13 cellular contexts compared by ENCODE assay signal in the genomic region with DNA sequence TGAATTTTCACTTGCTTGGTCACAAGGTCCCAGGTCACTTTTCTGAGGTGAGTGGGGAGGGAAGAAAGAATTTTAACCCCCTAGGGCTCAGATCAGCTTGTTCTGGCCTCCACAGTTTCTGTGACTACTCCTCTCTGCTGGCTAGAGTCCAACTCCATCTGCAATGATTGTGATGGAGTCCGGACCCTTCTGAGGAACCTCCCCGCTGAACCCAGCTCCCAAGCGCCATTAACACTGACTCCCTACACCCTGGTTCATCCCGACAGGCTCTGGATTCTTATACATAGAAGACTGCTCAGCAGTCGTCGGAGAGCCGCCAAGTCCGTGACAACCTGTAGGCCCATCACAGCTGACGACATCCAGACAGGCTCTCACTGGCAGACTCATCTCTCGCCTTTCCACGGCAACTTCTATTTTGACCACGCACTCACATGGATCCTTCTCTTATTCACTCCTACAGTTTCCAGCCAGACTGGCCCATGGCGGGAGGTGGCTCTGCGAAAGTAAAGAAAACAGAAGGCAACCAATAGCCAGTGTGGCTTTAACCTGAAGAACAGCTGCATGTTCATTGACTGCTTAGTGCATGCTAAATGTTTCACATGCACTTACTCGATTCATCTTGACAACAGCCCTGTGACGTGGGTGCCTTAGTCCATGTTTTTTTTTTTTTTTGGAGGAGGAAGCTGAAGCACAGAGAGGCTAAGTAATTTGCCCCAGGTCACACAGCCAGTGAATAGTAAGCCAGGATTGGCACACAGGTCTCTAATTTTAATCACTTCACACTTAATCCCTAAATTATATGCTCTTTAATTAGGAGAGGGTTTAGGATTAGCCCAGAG.
DNase-seq lines count a peak whose midpoint lies in the region; ATAC-seq and TF ChIP-seq lines count a peak whose summit lies in the region.
"Had no signal": no experiment of that assay in that cellular context is flagged by ENCODE, and none has a peak within 500 bp of the region (broad histone marks: within the 10 kb centered on the region; RNA-seq: fewer than 3 reads in every experiment).

No MANE protein-coding gene starts in this region.

- no peaks in the 10 kb centered on the region for H3K36me3 ChIP-seq in mesodermal cell (ENCODE audit: control insufficient read depth, insufficient read depth, low read length)
- H3K36me3 ChIP-seq: esophagus squamous epithelium, tibial nerve had no signal

- H3K4me3 ChIP-seq in right cardiac atrium (ENCODE audit: low read length), result no peak overlapping the region
- no peak overlapping the region for H3K4me3 ChIP-seq in mesodermal cell (ENCODE audit: extremely low read depth, insufficient read depth, low read length, poor library complexity, severe bottlenecking)
- H3K4me3 ChIP-seq: esophagus squamous epithelium, tibial nerve had no signal

- peak; percentile 50 for ATAC-seq in left ventricle myocardium superior
- no peak for ATAC-seq in right cardiac atrium
- no peak for ATAC-seq in HG03280 (IDR thresholded peaks at IDR 0.05; ENCODE audit: unreplicated experiment)
- ATAC-seq in GM18873 (IDR thresholded peaks at IDR 0.05; ENCODE audit: low FRiP score, unreplicated experiment), result no peak

- no peak for TF ChIP-seq CTCF in type B pancreatic cell (conservative IDR thresholded peaks at IDR 0.05)

- DNase-seq in left ventricle myocardium superior (peak; percentile 50), right cardiac atrium (no peak), type B pancreatic cell (ENCODE audit: extremely low spot score, unreplicated experiment) (no peak), activated T-cell treated with anti-CD3 and anti-CD28 coated beads for 4 hours (no peak)
- DNase-seq in activated naive CD8-positive, alpha-beta T cell treated with anti-CD3 and anti-CD28 coated beads for 36 hours, result no peak
- DNase-seq: activated T-cell treated with anti-CD3 and anti-CD28 coated beads, Interleukin-2, amount 50 U/mL, for 24 hours; esophagus squamous epithelium; NCI-H2081 had no signal

- H3K27ac ChIP-seq in right cardiac atrium (ENCODE audit: low read length) (no peak overlapping the region), mesodermal cell (ENCODE audit: low read depth, low read length, severe bottlenecking) (peak overlapping the region; percentile 23)
- H3K27ac ChIP-seq: esophagus squamous epithelium, tibial nerve had no signal

- H3K9me3 ChIP-seq in right cardiac atrium (ENCODE audit: control insufficient read depth, low read length), result no peaks in the 10 kb centered on the region
- H3K9me3 ChIP-seq in mesodermal cell (ENCODE audit: control insufficient read depth, low read length), result no peaks in the 10 kb centered on the region
- H3K9me3 ChIP-seq: esophagus squamous epithelium, tibial nerve had no signal

- peak overlapping the region; percentile 65 for H3K27ac Mint-ChIP-seq in activated naive CD8-positive, alpha-beta T cell treated with anti-CD3 and anti-CD28 coated beads for 36 hours
- H3K27ac Mint-ChIP-seq in type B pancreatic cell, result peak overlapping the region; percentile 35
- H3K27ac Mint-ChIP-seq: progenitor cell of endocrine pancreas had no signal

- H3K4me1 ChIP-seq in right cardiac atrium (ENCODE audit: control insufficient read depth, insufficient read depth, low read length), result peaks cover under 1% of the 10 kb centered on the region
- peaks cover 24% of the 10 kb centered on the region for H3K4me1 ChIP-seq in mesodermal cell (ENCODE audit: control insufficient read depth, insufficient read depth, low read length, poor library complexity, severe bottlenecking)

- intact Hi-C loops in left ventricle myocardium superior (cut with micrococcal nuclease) (no loop called here), right cardiac atrium (cut with DNase I) (no loop called here)

- H3K9me3 Mint-ChIP-seq in activated naive CD8-positive, alpha-beta T cell treated with anti-CD3 and anti-CD28 coated beads for 36 hours, result peaks cover 13% of the 10 kb centered on the region
- H3K9me3 Mint-ChIP-seq in type B pancreatic cell, result no peaks in the 10 kb centered on the region

- H3K27me3 Mint-ChIP-seq in activated naive CD8-positive, alpha-beta T cell treated with anti-CD3 and anti-CD28 coated beads for 36 hours, result no peaks in the 10 kb centered on the region
- peaks cover 22% of the 10 kb centered on the region for H3K27me3 Mint-ChIP-seq in type B pancreatic cell
- H3K27me3 Mint-ChIP-seq: activated T-cell treated with anti-CD3 and anti-CD28 coated beads, Interleukin-2, amount 50 U/mL, for 24 hours had no signal

- WGBS in right cardiac atrium, result 50% methylated on average over 16 of the region's 16 CpGs
- WGBS in mesodermal cell (ENCODE audit: insufficient coverage in 2 of 2), 2 experiments, result 82 to 87% methylated on average over 14 to 15 of the region's 16 CpGs

- H3K4me3 Mint-ChIP-seq in activated naive CD8-positive, alpha-beta T cell treated with anti-CD3 and anti-CD28 coated beads for 36 hours, result peak overlapping the region; percentile 40
- no peak overlapping the region for H3K4me3 Mint-ChIP-seq in type B pancreatic cell
- H3K4me3 Mint-ChIP-seq: activated T-cell treated with anti-CD3 and anti-CD28 coated beads, Interleukin-2, amount 50 U/mL, for 24 hours had no signal

- no peaks in the 10 kb centered on the region for H3K27me3 ChIP-seq in right cardiac atrium (ENCODE audit: control insufficient read depth, insufficient read depth)

- H3K36me3 Mint-ChIP-seq in activated naive CD8-positive, alpha-beta T cell treated with anti-CD3 and anti-CD28 coated beads for 36 hours, result peaks cover 19% of the 10 kb centered on the region
- H3K36me3 Mint-ChIP-seq in type B pancreatic cell, result no peaks in the 10 kb centered on the region

- H3K4me1 Mint-ChIP-seq in activated naive CD8-positive, alpha-beta T cell treated with anti-CD3 and anti-CD28 coated beads for 36 hours, result peaks cover 44% of the 10 kb centered on the region
- H3K4me1 Mint-ChIP-seq in type B pancreatic cell (ENCODE audit: unreplicated experiment), result peaks cover 16% of the 10 kb centered on the region
